Comparison of ENCODE assay signal across 17 cellular contexts in the genomic region with DNA sequence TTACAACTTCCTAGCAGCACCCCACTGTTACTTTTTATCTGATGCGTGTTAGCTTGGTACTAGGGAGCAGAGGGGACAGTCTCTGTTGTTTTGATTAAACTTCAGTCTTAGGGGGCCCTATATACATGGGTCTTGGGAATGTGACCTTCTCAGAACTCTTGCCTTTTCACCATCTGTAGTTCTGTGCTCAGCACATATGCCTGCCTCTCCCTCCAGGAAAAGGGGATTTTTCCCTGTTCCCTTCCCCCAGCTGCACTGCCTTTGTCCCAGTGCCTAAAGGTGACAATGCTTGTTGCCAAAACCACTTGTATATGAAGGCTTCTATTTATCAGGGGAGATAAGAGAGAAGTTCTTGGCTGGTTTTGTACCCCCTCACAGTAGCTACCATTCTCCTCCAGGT. TPM values are rescaled to one million over a fixed set of nuclear protein-coding genes. Genes with fewer than 3 reads are reported as not detected.
A peak's percentile ranks its signal among the peaks of the same experiment; 100 is the strongest.
DNase-seq lines count a peak whose midpoint lies in the region; ATAC-seq and TF ChIP-seq lines count a peak whose summit lies in the region.
"Had no signal": no experiment of that assay in that cellular context is flagged by ENCODE, and none has a peak within 500 bp of the region (broad histone marks: within the 10 kb centered on the region; RNA-seq: fewer than 3 reads in every experiment).

No MANE protein-coding gene starts in this region.

- WGBS in upper lobe of left lung, 2 donors = 65% methylated on average over 1 of the region's 1 CpG

- TF ChIP-seq EP300 in upper lobe of left lung (IDR thresholded peaks at IDR 0.05) = no peak

- H3K4me3 ChIP-seq in neural progenitor cell (no peak overlapping the region), upper lobe of left lung (no peak overlapping the region)
- H3K4me3 ChIP-seq: BLaER1 had no signal

- no peak for TF ChIP-seq CTCF in neural progenitor cell (IDR thresholded peaks at IDR 0.05)
- no peak for TF ChIP-seq CTCF in upper lobe of left lung (IDR thresholded peaks at IDR 0.05)

- peaks cover 4% of the 10 kb centered on the region for H3K4me1 ChIP-seq in neural progenitor cell
- H3K4me1 ChIP-seq in upper lobe of left lung = no peaks in the 10 kb centered on the region
- H3K4me1 ChIP-seq: BLaER1 had no signal

- H3K4me3 Mint-ChIP-seq in activated naive CD4-positive, alpha-beta T cell treated with anti-CD3 and anti-CD28 coated beads, Interleukin-2, amount 50 U/mL, for 24 hours = no peak overlapping the region
- no peak overlapping the region for H3K4me3 Mint-ChIP-seq in activated naive CD4-positive, alpha-beta T cell treated with anti-CD3 and anti-CD28 coated beads, Interleukin-2, amount 10 ng/mL, durations not matched to agents 7 days and 5 days
- H3K4me3 Mint-ChIP-seq in activated naive CD8-positive, alpha-beta T cell treated with anti-CD3 and anti-CD28 coated beads, Interleukin-2, amount 50 U/mL, for 24 hours = no peak overlapping the region
- H3K4me3 Mint-ChIP-seq in neural progenitor cell = no peak overlapping the region
- H3K4me3 Mint-ChIP-seq: CD14-positive monocyte; CD8-positive, alpha-beta T cell; HFFc6 had no signal

- H3F3A ChIP-seq in neural progenitor cell (ENCODE audit: low read depth) = no peaks in the 10 kb centered on the region

- H3K36me3 ChIP-seq in neural progenitor cell (no peaks in the 10 kb centered on the region), upper lobe of left lung (no peaks in the 10 kb centered on the region)
- H3K36me3 ChIP-seq: BLaER1 had no signal

- H3K27me3 Mint-ChIP-seq in activated naive CD4-positive, alpha-beta T cell treated with anti-CD3 and anti-CD28 coated beads, Interleukin-2, amount 50 U/mL, for 24 hours = no peaks in the 10 kb centered on the region
- no peaks in the 10 kb centered on the region for H3K27me3 Mint-ChIP-seq in activated naive CD4-positive, alpha-beta T cell treated with anti-CD3 and anti-CD28 coated beads, Interleukin-2, amount 10 ng/mL, durations not matched to agents 7 days and 5 days
- no peaks in the 10 kb centered on the region for H3K27me3 Mint-ChIP-seq in activated naive CD8-positive, alpha-beta T cell treated with anti-CD3 and anti-CD28 coated beads, Interleukin-2, amount 50 U/mL, for 24 hours
- no peaks in the 10 kb centered on the region for H3K27me3 Mint-ChIP-seq in neural progenitor cell (ENCODE audit: insufficient read depth, low read depth)

- CTCF ChIA-PET in activated naive CD4-positive, alpha-beta T cell treated with anti-CD3 and anti-CD28 coated beads, Interleukin-2, amount 10 ng/mL, durations not matched to agents 7 days and 5 days (lab: Charles Lee) = no interaction called here

- no peaks in the 10 kb centered on the region for H3K79me2 ChIP-seq in neural progenitor cell (ENCODE audit: low read depth)

- no peaks in the 10 kb centered on the region for H3K36me3 Mint-ChIP-seq in activated naive CD4-positive, alpha-beta T cell treated with anti-CD3 and anti-CD28 coated beads, Interleukin-2, amount 50 U/mL, for 24 hours
- peaks cover 9% of the 10 kb centered on the region for H3K36me3 Mint-ChIP-seq in activated naive CD4-positive, alpha-beta T cell treated with anti-CD3 and anti-CD28 coated beads, Interleukin-2, amount 10 ng/mL, durations not matched to agents 7 days and 5 days
- H3K36me3 Mint-ChIP-seq in activated naive CD8-positive, alpha-beta T cell treated with anti-CD3 and anti-CD28 coated beads, Interleukin-2, amount 50 U/mL, for 24 hours (ENCODE audit: low read depth) = peaks cover 3% of the 10 kb centered on the region
- no peaks in the 10 kb centered on the region for H3K36me3 Mint-ChIP-seq in neural progenitor cell
- H3K36me3 Mint-ChIP-seq: CD14-positive monocyte; CD8-positive, alpha-beta T cell had no signal

- DNase-seq in activated naive CD4-positive, alpha-beta T cell treated with anti-CD3 and anti-CD28 coated beads, Interleukin-2, amount 10 ng/mL, durations not matched to agents 7 days and 5 days = no peak
- no peak for DNase-seq in activated naive CD8-positive, alpha-beta T cell treated with anti-CD3 and anti-CD28 coated beads, Interleukin-2, amount 50 U/mL, for 24 hours
- DNase-seq in neural progenitor cell (ENCODE audit: low spot score) (no peak), NCI-H510A treated with DMSO at 0.1 percent for 48 hours (lab: John Stamatoyannopoulos, UW) (no peak), retina (no peak), upper lobe of left lung (no peak)
- DNase-seq: 8988T; Calu3; CD8-positive, alpha-beta T cell; DMS79 treated with DMSO at 0.1 percent for 48 hours; GF-D8; HFFc6 had no signal

- H3K27me3 ChIP-seq in neural progenitor cell (no peaks in the 10 kb centered on the region), upper lobe of left lung (no peaks in the 10 kb centered on the region)
- H3K27me3 ChIP-seq: BLaER1 had no signal

- no peaks in the 10 kb centered on the region for H3K9me3 Mint-ChIP-seq in activated naive CD4-positive, alpha-beta T cell treated with anti-CD3 and anti-CD28 coated beads, Interleukin-2, amount 50 U/mL, for 24 hours
- peaks cover 10% of the 10 kb centered on the region for H3K9me3 Mint-ChIP-seq in activated naive CD4-positive, alpha-beta T cell treated with anti-CD3 and anti-CD28 coated beads, Interleukin-2, amount 10 ng/mL, durations not matched to agents 7 days and 5 days
- H3K9me3 Mint-ChIP-seq in activated naive CD8-positive, alpha-beta T cell treated with anti-CD3 and anti-CD28 coated beads, Interleukin-2, amount 50 U/mL, for 24 hours = peaks cover 19% of the 10 kb centered on the region
- no peaks in the 10 kb centered on the region for H3K9me3 Mint-ChIP-seq in neural progenitor cell
- H3K9me3 Mint-ChIP-seq: CD8-positive, alpha-beta T cell; HFFc6 had no signal

- H3K27ac ChIP-seq in neural progenitor cell (no peak overlapping the region), upper lobe of left lung (no peak overlapping the region)
- H3K27ac ChIP-seq: BLaER1, HL-60 had no signal

- peaks cover 38% of the 10 kb centered on the region for H3K4me1 Mint-ChIP-seq in activated naive CD4-positive, alpha-beta T cell treated with anti-CD3 and anti-CD28 coated beads, Interleukin-2, amount 50 U/mL, for 24 hours
- H3K4me1 Mint-ChIP-seq in activated naive CD4-positive, alpha-beta T cell treated with anti-CD3 and anti-CD28 coated beads, Interleukin-2, amount 10 ng/mL, durations not matched to agents 7 days and 5 days = peaks cover 13% of the 10 kb centered on the region
- H3K4me1 Mint-ChIP-seq in activated naive CD8-positive, alpha-beta T cell treated with anti-CD3 and anti-CD28 coated beads, Interleukin-2, amount 50 U/mL, for 24 hours = peaks cover 34% of the 10 kb centered on the region
- no peaks in the 10 kb centered on the region for H3K4me1 Mint-ChIP-seq in neural progenitor cell
- H3K4me1 Mint-ChIP-seq: CD14-positive monocyte had no signal

- peak overlapping the region; percentile 15 for H3K27ac Mint-ChIP-seq in activated naive CD4-positive, alpha-beta T cell treated with anti-CD3 and anti-CD28 coated beads, Interleukin-2, amount 50 U/mL, for 24 hours
- no peak overlapping the region for H3K27ac Mint-ChIP-seq in activated naive CD4-positive, alpha-beta T cell treated with anti-CD3 and anti-CD28 coated beads, Interleukin-2, amount 10 ng/mL, durations not matched to agents 7 days and 5 days
- peak overlapping the region; percentile 26 for H3K27ac Mint-ChIP-seq in activated naive CD8-positive, alpha-beta T cell treated with anti-CD3 and anti-CD28 coated beads, Interleukin-2, amount 50 U/mL, for 24 hours
- no peak overlapping the region for H3K27ac Mint-ChIP-seq in neural progenitor cell
- H3K27ac Mint-ChIP-seq: CD14-positive monocyte; CD8-positive, alpha-beta T cell; HFFc6 had no signal

- no peak for TF ChIP-seq POLR2A in upper lobe of left lung (IDR thresholded peaks at IDR 0.05)

- H3K4me2 ChIP-seq in neural progenitor cell = no peak overlapping the region
- H3K4me2 ChIP-seq: BLaER1 had no signal

- peak overlapping the region; percentile 93 for H2AFZ ChIP-seq in neural progenitor cell (replicated peaks)

- H3K9me3 ChIP-seq in neural progenitor cell (ENCODE audit: low read depth) = no peaks in the 10 kb centered on the region
- no peaks in the 10 kb centered on the region for H3K9me3 ChIP-seq in upper lobe of left lung
- H3K9me3 ChIP-seq: BLaER1 had no signal

- no peak for ATAC-seq in activated naive CD8-positive, alpha-beta T cell treated with anti-CD3 and anti-CD28 coated beads, Interleukin-2, amount 50 U/mL, for 24 hours
- no peak for ATAC-seq in upper lobe of left lung (ENCODE audit: low FRiP score in 2 of 2)
- ATAC-seq: CD8-positive, alpha-beta T cell; HCT116 had no signal

- H3K9ac ChIP-seq in neural progenitor cell = no peak overlapping the region
- H3K9ac ChIP-seq: BLaER1 had no signal

- H4K20me1 ChIP-seq in neural progenitor cell (ENCODE audit: low read depth) = no peaks in the 10 kb centered on the region
- H4K20me1 ChIP-seq: BLaER1 had no signal

RNA-seq across cellular contexts. Expression of a gene that starts 9.8 kb away (rescaled TPM):
- total RNA-seq in neural progenitor cell (ENCODE audit: low replicate concordance) (3.3 and 5.0 TPM in 2 replicates), upper lobe of left lung (10 to 100 TPM in 1 of 6 donors, 1 to 10 TPM in 5; 1.8 to 36.7 (median 2.2) TPM)

Comparison
In these comparisons a context has a peak if more than half of its experiments do, and no peak if none do; other contexts are left out.
1. H3K27ac Mint-ChIP-seq: peak in activated naive CD4-positive, alpha-beta T cell treated with anti-CD3 and anti-CD28 coated beads, Interleukin-2, amount 50 U/mL, for 24 hours (single experiment) and activated naive CD8-positive, alpha-beta T cell treated with anti-CD3 and anti-CD28 coated beads, Interleukin-2, amount 50 U/mL, for 24 hours (single experiment); none in activated naive CD4-positive, alpha-beta T cell treated with anti-CD3 and anti-CD28 coated beads, Interleukin-2, amount 10 ng/mL, durations not matched to agents 7 days and 5 days (single experiment) and neural progenitor cell (single experiment).